Comparison of ENCODE assay signal across 1 cellular context in the genomic region with DNA sequence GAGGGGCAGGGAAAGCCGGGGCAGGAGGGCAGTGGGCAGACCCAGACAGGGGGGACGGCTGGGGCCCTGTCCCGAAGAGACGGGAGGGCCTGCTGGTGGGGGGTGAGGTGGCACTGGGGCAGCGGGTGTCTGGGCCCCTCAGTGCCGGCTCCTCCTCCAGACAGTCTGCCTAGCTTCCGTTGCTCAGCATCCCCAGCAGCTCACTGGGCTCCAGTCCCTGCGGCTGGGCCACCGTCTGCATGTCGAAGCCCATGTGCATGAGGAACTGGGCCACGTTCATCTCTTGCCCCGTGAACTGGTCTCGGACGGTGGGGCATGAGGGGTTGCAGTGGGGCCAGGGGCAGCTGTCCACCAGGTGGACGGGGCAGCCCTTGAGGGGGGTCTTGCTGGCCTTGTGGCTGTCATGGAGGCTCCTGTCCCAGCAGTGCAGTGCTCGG.
TF ChIP-seq lines count a peak whose summit lies in the region.

No MANE protein-coding gene starts in this region.

TF ChIP-seq in HepG2, 621 proteins besides CTCF, POLR2A, EP300 and RAD21 (continued from another document):
- TF ChIP-seq, protein P1, sequence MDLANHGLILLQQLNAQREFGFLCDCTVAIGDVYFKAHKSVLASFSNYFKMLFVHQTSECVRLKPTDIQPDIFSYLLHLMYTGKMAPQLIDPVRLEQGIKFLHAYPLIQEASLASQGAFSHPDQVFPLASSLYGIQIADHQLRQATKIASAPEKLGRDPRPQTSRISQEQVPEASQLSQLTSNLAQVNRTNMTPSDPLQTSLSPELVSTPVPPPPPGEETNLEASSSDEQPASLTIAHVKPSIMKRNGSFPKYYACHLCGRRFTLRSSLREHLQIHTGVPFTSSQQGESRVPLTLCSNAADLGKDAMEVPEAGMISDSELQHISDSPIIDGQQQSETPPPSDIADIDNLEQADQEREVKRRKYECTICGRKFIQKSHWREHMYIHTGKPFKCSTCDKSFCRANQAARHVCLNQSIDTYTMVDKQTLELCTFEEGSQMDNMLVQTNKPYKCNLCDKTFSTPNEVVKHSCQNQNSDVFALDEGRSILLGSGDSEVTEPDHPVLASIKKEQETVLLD (CRISPR knock-in tag; IDR thresholded peaks at IDR 0.05; ENCODE audit: low read depth), result no peak
- TF ChIP-seq HOXA9 (CRISPR knock-in tag; IDR thresholded peaks at IDR 0.05; ENCODE audit: borderline replicate concordance), result 0 out of 2 replicates have a peak, but pooled peaks have one; percentile 55
- peak; percentile 62 for TF ChIP-seq ZC3H13 (CRISPR knock-in tag; IDR thresholded peaks at IDR 0.05)
- TF ChIP-seq ZNF841 (CRISPR knock-in tag; IDR thresholded peaks at IDR 0.05; ENCODE audit: borderline replicate concordance), result no peak
- no peak for TF ChIP-seq ARID2 (CRISPR knock-in tag; IDR thresholded peaks at IDR 0.05; ENCODE audit: borderline replicate concordance)
- TF ChIP-seq GABPB1 (CRISPR knock-in tag; IDR thresholded peaks at IDR 0.05), result peak; percentile 32; the same call in 1 of the 2 replicates
- TF ChIP-seq NKX3-1 (CRISPR knock-in tag; IDR thresholded peaks at IDR 0.05), result no peak
- 0 out of 2 replicates have a peak, but pooled peaks have one; percentile 17 for TF ChIP-seq BORCS8-MEF2B (CRISPR knock-in tag; IDR thresholded peaks at IDR 0.05)
- 0 out of 2 replicates have a peak, but pooled peaks have one; percentile 60 for TF ChIP-seq POLR2AphosphoS2 (IDR thresholded peaks at IDR 0.05; ENCODE audit: low read depth, low read length)
- 0 out of 2 replicates have a peak, but pooled peaks have one; percentile 15 for TF ChIP-seq ZFY (CRISPR knock-in tag; IDR thresholded peaks at IDR 0.05)
- TF ChIP-seq AGO1 (IDR thresholded peaks at IDR 0.05; ENCODE audit: low read depth, low read length, poor library complexity, severe bottlenecking), result peak; percentile 69
- TF ChIP-seq RORA (CRISPR knock-in tag; IDR thresholded peaks at IDR 0.05), result no peak
- no peak for TF ChIP-seq ZMAT3 (CRISPR knock-in tag; conservative IDR thresholded peaks at IDR 0.05)
- TF ChIP-seq, protein P2, sequence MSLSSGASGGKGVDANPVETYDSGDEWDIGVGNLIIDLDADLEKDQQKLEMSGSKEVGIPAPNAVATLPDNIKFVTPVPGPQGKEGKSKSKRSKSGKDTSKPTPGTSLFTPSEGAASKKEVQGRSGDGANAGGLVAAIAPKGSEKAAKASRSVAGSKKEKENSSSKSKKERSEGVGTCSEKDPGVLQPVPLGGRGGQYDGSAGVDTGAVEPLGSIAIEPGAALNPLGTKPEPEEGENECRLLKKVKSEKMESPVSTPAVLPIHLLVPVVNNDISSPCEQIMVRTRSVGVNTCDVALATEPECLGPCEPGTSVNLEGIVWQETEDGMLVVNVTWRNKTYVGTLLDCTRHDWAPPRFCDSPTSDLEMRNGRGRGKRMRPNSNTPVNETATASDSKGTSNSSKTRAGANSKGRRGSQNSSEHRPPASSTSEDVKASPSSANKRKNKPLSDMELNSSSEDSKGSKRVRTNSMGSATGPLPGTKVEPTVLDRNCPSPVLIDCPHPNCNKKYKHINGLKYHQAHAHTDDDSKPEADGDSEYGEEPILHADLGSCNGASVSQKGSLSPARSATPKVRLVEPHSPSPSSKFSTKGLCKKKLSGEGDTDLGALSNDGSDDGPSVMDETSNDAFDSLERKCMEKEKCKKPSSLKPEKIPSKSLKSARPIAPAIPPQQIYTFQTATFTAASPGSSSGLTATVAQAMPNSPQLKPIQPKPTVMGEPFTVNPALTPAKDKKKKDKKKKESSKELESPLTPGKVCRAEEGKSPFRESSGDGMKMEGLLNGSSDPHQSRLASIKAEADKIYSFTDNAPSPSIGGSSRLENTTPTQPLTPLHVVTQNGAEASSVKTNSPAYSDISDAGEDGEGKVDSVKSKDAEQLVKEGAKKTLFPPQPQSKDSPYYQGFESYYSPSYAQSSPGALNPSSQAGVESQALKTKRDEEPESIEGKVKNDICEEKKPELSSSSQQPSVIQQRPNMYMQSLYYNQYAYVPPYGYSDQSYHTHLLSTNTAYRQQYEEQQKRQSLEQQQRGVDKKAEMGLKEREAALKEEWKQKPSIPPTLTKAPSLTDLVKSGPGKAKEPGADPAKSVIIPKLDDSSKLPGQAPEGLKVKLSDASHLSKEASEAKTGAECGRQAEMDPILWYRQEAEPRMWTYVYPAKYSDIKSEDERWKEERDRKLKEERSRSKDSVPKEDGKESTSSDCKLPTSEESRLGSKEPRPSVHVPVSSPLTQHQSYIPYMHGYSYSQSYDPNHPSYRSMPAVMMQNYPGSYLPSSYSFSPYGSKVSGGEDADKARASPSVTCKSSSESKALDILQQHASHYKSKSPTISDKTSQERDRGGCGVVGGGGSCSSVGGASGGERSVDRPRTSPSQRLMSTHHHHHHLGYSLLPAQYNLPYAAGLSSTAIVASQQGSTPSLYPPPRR (CRISPR knock-in tag; IDR thresholded peaks at IDR 0.05; ENCODE audit: borderline replicate concordance), result 0 out of 2 replicates have a peak, but pooled peaks have one; percentile 21
- no peak for TF ChIP-seq MIER3 (CRISPR knock-in tag; IDR thresholded peaks at IDR 0.05; ENCODE audit: borderline replicate concordance)
- TF ChIP-seq, protein P3, sequence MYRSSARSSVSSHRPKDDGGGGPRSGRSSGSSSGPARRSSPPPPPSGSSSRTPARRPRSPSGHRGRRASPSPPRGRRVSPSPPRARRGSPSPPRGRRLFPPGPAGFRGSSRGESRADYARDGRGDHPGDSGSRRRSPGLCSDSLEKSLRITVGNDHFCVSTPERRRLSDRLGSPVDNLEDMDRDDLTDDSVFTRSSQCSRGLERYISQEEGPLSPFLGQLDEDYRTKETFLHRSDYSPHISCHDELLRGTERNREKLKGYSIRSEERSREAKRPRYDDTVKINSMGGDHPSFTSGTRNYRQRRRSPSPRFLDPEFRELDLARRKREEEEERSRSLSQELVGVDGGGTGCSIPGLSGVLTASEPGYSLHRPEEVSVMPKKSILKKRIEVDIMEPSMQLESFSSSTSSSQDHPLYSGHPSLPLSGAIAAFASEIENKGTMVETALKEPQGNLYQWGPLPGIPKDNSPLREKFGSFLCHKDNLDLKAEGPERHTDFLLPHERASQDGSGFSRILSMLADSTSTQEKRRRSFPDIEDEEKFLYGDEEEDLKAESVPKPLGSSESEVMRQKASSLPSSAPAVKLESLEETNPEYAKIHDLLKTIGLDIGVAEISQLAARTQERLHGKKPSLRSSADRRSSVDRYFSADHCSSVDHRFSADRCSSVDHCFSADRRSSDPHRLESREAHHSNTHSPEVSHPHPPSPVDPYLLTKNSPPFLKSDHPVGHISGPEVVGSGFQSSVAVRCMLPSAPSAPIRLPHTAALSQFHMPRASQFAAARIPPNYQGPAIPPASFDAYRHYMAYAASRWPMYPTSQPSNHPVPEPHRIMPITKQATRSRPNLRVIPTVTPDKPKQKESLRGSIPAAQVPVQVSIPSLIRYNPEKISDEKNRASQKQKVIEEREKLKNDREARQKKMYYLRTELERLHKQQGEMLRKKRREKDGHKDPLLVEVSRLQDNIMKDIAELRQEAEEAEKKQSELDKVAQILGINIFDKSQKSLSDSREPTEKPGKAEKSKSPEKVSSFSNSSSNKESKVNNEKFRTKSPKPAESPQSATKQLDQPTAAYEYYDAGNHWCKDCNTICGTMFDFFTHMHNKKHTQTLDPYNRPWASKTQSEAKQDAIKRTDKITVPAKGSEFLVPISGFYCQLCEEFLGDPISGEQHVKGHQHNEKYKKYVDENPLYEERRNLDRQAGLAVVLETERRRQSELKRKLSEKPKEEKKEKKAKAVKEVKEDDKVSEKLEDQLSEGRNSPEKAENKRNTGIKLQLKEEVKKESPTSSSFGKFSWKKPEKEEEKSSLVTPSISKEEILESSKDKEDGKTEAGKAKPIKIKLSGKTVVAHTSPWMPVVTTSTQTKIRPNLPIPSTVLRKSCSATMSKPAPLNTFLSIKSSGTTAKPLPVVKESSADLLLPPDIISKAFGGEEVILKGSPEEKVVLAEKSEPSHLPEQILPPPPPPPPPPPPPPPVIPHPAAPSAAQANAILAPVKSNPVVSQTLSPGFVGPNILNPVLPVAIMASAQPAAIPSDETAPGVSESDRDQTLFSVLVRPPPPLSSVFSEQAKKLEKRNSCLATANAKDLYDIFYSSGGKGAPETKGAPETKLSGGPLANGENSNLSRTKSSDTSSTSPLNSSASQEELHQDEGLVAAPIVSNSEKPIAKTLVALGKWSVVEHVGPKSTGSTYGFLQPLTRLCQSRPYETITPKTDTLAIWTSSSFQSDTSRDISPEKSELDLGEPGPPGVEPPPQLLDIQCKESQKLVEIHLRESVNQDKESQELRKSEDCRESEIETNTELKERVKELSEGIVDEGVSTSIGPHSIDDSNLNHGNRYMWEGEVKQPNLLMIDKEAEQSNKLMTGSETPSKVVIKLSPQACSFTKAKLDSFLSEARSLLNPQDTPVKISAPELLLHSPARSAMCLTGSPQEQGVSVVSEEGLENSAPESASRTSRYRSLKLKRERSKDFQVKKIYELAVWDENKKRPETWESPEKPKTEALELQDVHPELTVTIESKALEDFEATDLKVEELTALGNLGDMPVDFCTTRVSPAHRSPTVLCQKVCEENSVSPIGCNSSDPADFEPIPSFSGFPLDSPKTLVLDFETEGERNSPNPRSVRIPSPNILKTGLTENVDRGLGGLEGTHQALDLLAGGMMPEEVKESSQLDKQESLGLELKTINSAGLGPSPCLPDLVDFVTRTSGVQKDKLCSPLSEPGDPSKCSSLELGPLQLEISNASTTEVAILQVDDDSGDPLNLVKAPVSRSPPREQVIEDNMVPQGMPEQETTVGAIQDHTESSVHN (CRISPR knock-in tag; IDR thresholded peaks at IDR 0.05), result 0 out of 2 replicates have a peak, but pooled peaks have one; percentile 73
- peak; percentile 76 for TF ChIP-seq HNRNPL (IDR thresholded peaks at IDR 0.05; ENCODE audit: low read depth, low read length)
